ENCODE assay signal across 19 cellular contexts in genomic region chr6:45541934-45542333, GRCh38.
DNase-seq lines count a peak whose midpoint lies in the region; ATAC-seq lines count a peak whose summit lies in the region.
"Had no signal": no experiment of that assay in that cellular context is flagged by ENCODE, and none has a peak within 500 bp of the region (broad histone marks: within the 10 kb centered on the region; RNA-seq: fewer than 3 reads in every experiment).

No MANE protein-coding gene starts in this region.

- no peak overlapping the region for H3K4me3 ChIP-seq in ACC112 (ENCODE audit: low read depth, low read length)
- H3K4me3 ChIP-seq: BLaER1, GM23248 had no signal

- H3K4me1 Mint-ChIP-seq in activated T-helper 17 cell treated with anti-CD3 and anti-CD28 coated beads, Interleukin-2, amount 50 U/mL, for 72 hours = peaks cover 30% of the 10 kb centered on the region

- H3K9me3 Mint-ChIP-seq in activated T-helper 17 cell treated with anti-CD3 and anti-CD28 coated beads, Interleukin-2, amount 50 U/mL, for 72 hours = no peaks in the 10 kb centered on the region
- H3K9me3 Mint-ChIP-seq: CD8-positive, alpha-beta T cell had no signal

- H2AFZ ChIP-seq in ACC112 (ENCODE audit: low read length, unreplicated experiment) = no peak overlapping the region
- H2AFZ ChIP-seq: GM23248 had no signal

- ATAC-seq in activated T-helper 17 cell treated with anti-CD3 and anti-CD28 coated beads, Interleukin-2, amount 50 U/mL, for 72 hours (replicated peaks) = no peak
- ATAC-seq: CD8-positive, alpha-beta T cell; Panc1 had no signal

- no peaks in the 10 kb centered on the region for H3K27me3 Mint-ChIP-seq in activated T-helper 17 cell treated with anti-CD3 and anti-CD28 coated beads, Interleukin-2, amount 50 U/mL, for 72 hours

- H3K27ac ChIP-seq in ACC112 (ENCODE audit: low read depth, low read length) = peak overlapping the region; percentile 71
- H3K27ac ChIP-seq: BLaER1, GM23248 had no signal

- H3K4me3 Mint-ChIP-seq in activated T-helper 17 cell treated with anti-CD3 and anti-CD28 coated beads, Interleukin-2, amount 50 U/mL, for 72 hours = no peak overlapping the region
- H3K4me3 Mint-ChIP-seq: CD8-positive, alpha-beta T cell had no signal

- no peaks in the 10 kb centered on the region for H3K27me3 ChIP-seq in ACC112 (ENCODE audit: insufficient read depth, low read length)
- H3K27me3 ChIP-seq: BLaER1 had no signal

- no peaks in the 10 kb centered on the region for H3K79me2 ChIP-seq in ACC112 (ENCODE audit: control insufficient read depth, insufficient read depth, low read length, unreplicated experiment)

- peak; percentile 45 for DNase-seq in OCI-M2 (lab: John Stamatoyannopoulos, UW; ENCODE audit: unreplicated experiment)
- DNase-seq in glomerular visceral epithelial cell (ENCODE audit: extremely low spot score) = peak; percentile 30
- no peak for DNase-seq in activated CD4-positive, alpha-beta T cell treated with anti-CD3 and anti-CD28 coated beads for 4 hours
- no peak for DNase-seq in NCI-H146 (lab: John Stamatoyannopoulos, UW)
- no peak for DNase-seq in cortex of kidney (lab: John Stamatoyannopoulos, UW)
- no peak for DNase-seq in DMS153 (lab: John Stamatoyannopoulos, UW)
- DNase-seq: CD8-positive, alpha-beta T cell; DMS79 treated with DMSO at 0.1 percent for 48 hours; GM23248; HCEC 1CT; NCI-H1092; NCI-H1694; NCI-H510A treated with DMSO at 0.1 percent for 48 hours; NCI-H82; Right ventricle myocardium superior had no signal

- H3K27ac Mint-ChIP-seq in activated T-helper 17 cell treated with anti-CD3 and anti-CD28 coated beads, Interleukin-2, amount 50 U/mL, for 72 hours = peak overlapping the region; percentile 78
- H3K27ac Mint-ChIP-seq: CD8-positive, alpha-beta T cell had no signal

- H3K4me1 ChIP-seq in ACC112 (ENCODE audit: control insufficient read depth, insufficient read depth, low read length, unreplicated experiment) = peaks cover 38% of the 10 kb centered on the region
- H3K4me1 ChIP-seq: BLaER1 had no signal

- no peaks in the 10 kb centered on the region for H3K36me3 ChIP-seq in ACC112 (ENCODE audit: insufficient read depth, low read length)
- H3K36me3 ChIP-seq: BLaER1 had no signal

- H3K36me3 Mint-ChIP-seq in activated T-helper 17 cell treated with anti-CD3 and anti-CD28 coated beads, Interleukin-2, amount 50 U/mL, for 72 hours (ENCODE audit: low read depth) = peaks cover 98% of the 10 kb centered on the region

Comparison
In these comparisons a context has a peak if more than half of its experiments do, and no peak if none do; other contexts are left out.
1. DNase-seq: peak in OCI-M2 (single experiment) and glomerular visceral epithelial cell (single experiment); none in activated CD4-positive, alpha-beta T cell treated with anti-CD3 and anti-CD28 coated beads for 4 hours (0 of 2), NCI-H146 (single experiment), cortex of kidney (single experiment) and DMS153 (single experiment).